ENCODE assay signal across 8 cellular contexts in the genomic region with DNA sequence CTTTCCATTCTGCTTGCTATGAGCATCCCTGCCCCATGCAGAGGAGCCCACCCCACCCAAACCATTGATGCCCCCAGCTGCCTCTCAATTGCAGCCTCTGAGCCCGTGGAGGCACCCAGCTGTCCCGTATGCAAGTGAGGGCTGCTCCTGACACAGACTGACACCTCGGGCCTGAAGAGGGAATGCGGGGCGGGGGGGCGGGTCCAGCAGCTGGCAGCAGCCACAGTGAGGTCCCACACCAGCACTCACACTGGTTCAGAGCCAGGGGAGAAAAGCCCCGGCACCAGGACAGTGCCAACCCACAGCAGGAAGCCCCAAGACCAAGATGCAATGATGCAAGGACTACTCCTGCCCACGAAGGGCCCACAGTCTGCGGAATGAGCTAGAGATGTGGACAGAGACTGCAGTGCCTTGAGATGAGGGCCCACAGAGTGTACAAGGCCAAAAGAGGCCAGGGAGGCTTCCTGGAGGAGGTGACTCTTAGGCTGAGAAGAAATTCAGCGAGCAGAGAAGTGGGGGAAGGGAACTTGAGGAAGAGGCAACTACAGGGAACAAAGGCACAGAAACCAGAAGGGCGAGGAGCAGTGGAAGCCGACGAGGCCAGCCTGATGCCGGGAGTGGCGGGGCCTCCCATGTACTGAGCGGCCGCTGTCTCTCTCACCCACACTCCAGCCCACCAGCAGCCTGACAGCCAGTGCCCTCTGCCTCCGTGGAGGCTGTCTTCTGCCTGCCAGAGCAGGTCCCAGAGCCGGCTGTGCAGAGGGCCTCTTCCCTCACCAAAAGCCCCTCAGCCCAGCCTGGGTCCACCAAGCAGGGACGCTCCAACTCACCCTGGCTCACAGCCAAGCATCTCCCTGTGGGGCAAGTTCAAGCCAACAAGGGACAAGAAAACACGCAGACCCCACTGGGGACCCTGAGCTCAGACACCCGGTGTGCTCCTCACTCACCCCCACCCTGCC. TPM values are rescaled to one million over a fixed set of nuclear protein-coding genes. Genes with fewer than 3 reads are reported as not detected.
A peak's percentile ranks its signal among the peaks of the same experiment; 100 is the strongest.
DNase-seq lines count a peak whose midpoint lies in the region; ATAC-seq and TF ChIP-seq lines count a peak whose summit lies in the region.

No MANE protein-coding gene starts in this region.

- no peaks in the 10 kb centered on the region for H3K27me3 ChIP-seq in heart left ventricle
- H3K27me3 ChIP-seq in iPS-15b (ENCODE audit: control insufficient read depth, insufficient read depth, low read length) = no peaks in the 10 kb centered on the region
- H3K27me3 ChIP-seq in stomach smooth muscle (ENCODE audit: control insufficient read depth in 1 of 2, insufficient read depth in 2 of 2, low read length in 2 of 2) = no peaks in the 10 kb centered on the region

- CTCF ChIA-PET in activated CD8-positive, alpha-beta T cell treated with anti-CD3 and anti-CD28 coated beads for 36 hours (lab: Charles Lee) = interaction anchor here (0.6 to 15.3 kb wide), 6 partner anchors 12 to 218 kb away, joined by 3 to 163 read pairs (median 6); no protein-coding TSS in a partner anchor

- no peak for ATAC-seq in heart left ventricle
- ATAC-seq in Right ventricle myocardium inferior = no peak
- ATAC-seq in activated CD8-positive, alpha-beta T cell treated with anti-CD3 and anti-CD28 coated beads for 36 hours = peak; percentile 3
- ATAC-seq in HG02623 (IDR thresholded peaks at IDR 0.05; ENCODE audit: unreplicated experiment) = no peak

- peak overlapping the region; percentile 73 for H3K9ac ChIP-seq in iPS-15b (ENCODE audit: low read depth, low read length)
- H3K9ac ChIP-seq in stomach smooth muscle (ENCODE audit: low read length in 2 of 2) = peak overlapping the region in 1 of 2 donors; percentile 47

- WGBS in heart left ventricle, 4 donors = 48 to 59% (median 54%) methylated on average over 18 to 22 of the region's 22 CpGs

- peak overlapping the region; percentile 97 for H3K4me3 Mint-ChIP-seq in activated CD8-positive, alpha-beta T cell treated with anti-CD3 and anti-CD28 coated beads for 36 hours

- no peaks in the 10 kb centered on the region for H3K9me3 Mint-ChIP-seq in activated CD8-positive, alpha-beta T cell treated with anti-CD3 and anti-CD28 coated beads for 36 hours

- peak overlapping the region; percentile 99 for H3K27ac Mint-ChIP-seq in activated CD8-positive, alpha-beta T cell treated with anti-CD3 and anti-CD28 coated beads for 36 hours

- TF ChIP-seq CTCF in heart left ventricle (IDR thresholded peaks at IDR 0.05) = no peak
- TF ChIP-seq CTCF in activated CD8-positive, alpha-beta T cell treated with anti-CD3 and anti-CD28 coated beads for 36 hours (IDR thresholded peaks at IDR 0.05) = no peak

- H3K36me3 ChIP-seq in heart left ventricle (peaks cover 0 to 4% (median 0%) of the 10 kb centered on the region in 9 donors), iPS-15b (ENCODE audit: control insufficient read depth, insufficient read depth, low read length) (peaks cover 3% of the 10 kb centered on the region), stomach smooth muscle (ENCODE audit: control insufficient read depth in 2 of 2, insufficient read depth in 2 of 2, low read length in 2 of 2) (no peaks in the 10 kb centered on the region)

- no peaks in the 10 kb centered on the region for H3K27me3 Mint-ChIP-seq in activated CD8-positive, alpha-beta T cell treated with anti-CD3 and anti-CD28 coated beads for 36 hours

- H3K4me1 ChIP-seq in heart left ventricle (peaks cover 3 to 100% (median 94%) of the 10 kb centered on the region in 12 donors), iPS-15b (ENCODE audit: control insufficient read depth, insufficient read depth, low read length) (peaks cover 11% of the 10 kb centered on the region), stomach smooth muscle (ENCODE audit: control insufficient read depth, insufficient read depth, low read length) (peaks cover 99% of the 10 kb centered on the region)

- POLR2A ChIA-PET in activated CD8-positive, alpha-beta T cell treated with anti-CD3 and anti-CD28 coated beads for 36 hours (lab: Charles Lee) = interaction anchor here (1.2 to 25.2 kb wide), 6 partner anchors 5 to 61 kb away, joined by 3 to 408 read pairs (median 26); a partner anchor contains a TSS

- TF ChIP-seq POLR2A in heart left ventricle (IDR thresholded peaks at IDR 0.05) = no peak

- H3K9me3 ChIP-seq in heart left ventricle = no peaks in the 10 kb centered on the region
- no peaks in the 10 kb centered on the region for H3K9me3 ChIP-seq in iPS-15b (ENCODE audit: control insufficient read depth, insufficient read depth, low read length)
- no peaks in the 10 kb centered on the region for H3K9me3 ChIP-seq in stomach smooth muscle (ENCODE audit: control insufficient read depth in 2 of 2, low read length in 2 of 2)

- H3K27ac ChIP-seq in heart left ventricle (peak overlapping the region in 11 of 12 donors; percentile 66 to 95 (median 84)), stomach smooth muscle (ENCODE audit: low read length) (peak overlapping the region; percentile 96)

- intact Hi-C loops in heart left ventricle (cut with DNase I) = loop anchor here in 2 of 10 donors (1.0 to 2.0 kb wide), 2 partner anchors 22 to 35 kb away; no protein-coding TSS in a partner anchor
- intact Hi-C loops in Right ventricle myocardium inferior (cut with DNase I) = no loop called here
- intact Hi-C loops in activated CD8-positive, alpha-beta T cell treated with anti-CD3 and anti-CD28 coated beads for 36 hours (cut with micrococcal nuclease) = loop anchor here (2.0 kb wide), 1 partner anchor 55 kb away; no protein-coding TSS in a partner anchor

- peaks cover 38% of the 10 kb centered on the region for H3K36me3 Mint-ChIP-seq in activated CD8-positive, alpha-beta T cell treated with anti-CD3 and anti-CD28 coated beads for 36 hours (ENCODE audit: low read depth)

- H3K4me3 ChIP-seq in heart left ventricle (peak overlapping the region in 1 of 12 donors; percentile 31), iPS-15b (ENCODE audit: low read depth, low read length) (no peak overlapping the region), stomach smooth muscle (ENCODE audit: low read length in 2 of 2) (peak overlapping the region; percentile 48 to 55)

- H3K4me1 Mint-ChIP-seq in activated CD8-positive, alpha-beta T cell treated with anti-CD3 and anti-CD28 coated beads for 36 hours (ENCODE audit: low read depth) = peaks cover 94% of the 10 kb centered on the region

- DNase-seq in heart left ventricle = peak in 3 of 5 donors; percentile 25 to 62 (median 29)
- DNase-seq in Right ventricle myocardium inferior (ENCODE audit: missing footprints) = no peak
- peak; percentile 58 for DNase-seq in activated CD8-positive, alpha-beta T cell treated with anti-CD3 and anti-CD28 coated beads for 36 hours
- no peak for DNase-seq in DMS79 (lab: John Stamatoyannopoulos, UW)
- no peak for DNase-seq in activated CD4-positive, CD25-positive, alpha-beta regulatory T cell (lab: John Stamatoyannopoulos, UW)

RNA-seq across cellular contexts. Expression of a gene that starts 9.2 kb away (rescaled TPM):
- total RNA-seq in heart left ventricle = 10 to 100 TPM in 7 of 9 donors, 1 to 10 TPM in 2; 5.4 to 45.2 (median 24.1) TPM
- polyA plus RNA-seq in heart left ventricle = 10 to 100 TPM in 1 of 2 donors, 1 to 10 TPM in 1; 9.2 to 10.4 TPM
- 25.3 TPM for total RNA-seq in Right ventricle myocardium inferior
- 10 to 100 TPM; 79.7 to 81.5 TPM for total RNA-seq in activated CD8-positive, alpha-beta T cell treated with anti-CD3 and anti-CD28 coated beads for 36 hours

RNA-seq across cellular contexts. Expression of a gene that starts 34.0 kb away (rescaled TPM):
- total RNA-seq in heart left ventricle = 10 to 100 TPM in 7 of 9 donors, 1 to 10 TPM in 2; 7.2 to 19.5 (median 11.7) TPM
- polyA plus RNA-seq in heart left ventricle = 10 to 100 TPM; 15.3 to 31.7 TPM
- total RNA-seq in Right ventricle myocardium inferior = 11.9 TPM
- total RNA-seq in activated CD8-positive, alpha-beta T cell treated with anti-CD3 and anti-CD28 coated beads for 36 hours = 10 to 100 TPM; 41.3 to 43.9 TPM

RNA-seq across cellular contexts. Expression of a gene that starts 41.1 kb away (rescaled TPM):
- total RNA-seq in heart left ventricle = under 1 TPM in 7 of 9 donors, not detected in 2; 0.33 to 0.77 (median 0.51) TPM
- polyA plus RNA-seq in heart left ventricle = under 1 TPM; 0.12 to 0.15 TPM
- not detected for total RNA-seq in Right ventricle myocardium inferior
- 1 to 10 TPM; 1.7 to 2.5 TPM for total RNA-seq in activated CD8-positive, alpha-beta T cell treated with anti-CD3 and anti-CD28 coated beads for 36 hours

RNA-seq across cellular contexts. Expression of a gene that starts 54.8 kb away (rescaled TPM):
- total RNA-seq in heart left ventricle (10 to 100 TPM; 28.3 to 66.1 (median 42.6) TPM), Right ventricle myocardium inferior (21.9 TPM)
- 10 to 100 TPM; 17.0 to 72.0 TPM for polyA plus RNA-seq in heart left ventricle
- 10 to 100 TPM; 34.3 to 34.9 TPM for total RNA-seq in activated CD8-positive, alpha-beta T cell treated with anti-CD3 and anti-CD28 coated beads for 36 hours

Comparison
In these comparisons a context has a peak if more than half of its experiments do, and no peak if none do; other contexts are left out.
1. DNase-seq: peak in heart left ventricle (3 of 5) and activated CD8-positive, alpha-beta T cell treated with anti-CD3 and anti-CD28 coated beads for 36 hours (single experiment); none in Right ventricle myocardium inferior (single experiment), DMS79 (single experiment) and activated CD4-positive, CD25-positive, alpha-beta regulatory T cell (0 of 4).